ENCODE assay signal across 1 cellular context in genomic region chr2:175356901-175357300, GRCh38.
TF ChIP-seq lines count a peak whose summit lies in the region.

No MANE protein-coding gene starts in this region.

TF ChIP-seq in H1, 55 proteins besides CTCF, POLR2A, EP300 and RAD21 (continued from another document):
- TF ChIP-seq SP2 (IDR thresholded peaks at IDR 0.05; ENCODE audit: low read length) (no peak), BCL11A (IDR thresholded peaks at IDR 0.05; ENCODE audit: low read depth in 2 of 2, low read length in 2 of 2) (no peak), YY1 (IDR thresholded peaks at IDR 0.05; ENCODE audit: low read depth, low read length) (no peak)
